Comparison of ENCODE assay signal across 1 cellular context in the genomic region with DNA sequence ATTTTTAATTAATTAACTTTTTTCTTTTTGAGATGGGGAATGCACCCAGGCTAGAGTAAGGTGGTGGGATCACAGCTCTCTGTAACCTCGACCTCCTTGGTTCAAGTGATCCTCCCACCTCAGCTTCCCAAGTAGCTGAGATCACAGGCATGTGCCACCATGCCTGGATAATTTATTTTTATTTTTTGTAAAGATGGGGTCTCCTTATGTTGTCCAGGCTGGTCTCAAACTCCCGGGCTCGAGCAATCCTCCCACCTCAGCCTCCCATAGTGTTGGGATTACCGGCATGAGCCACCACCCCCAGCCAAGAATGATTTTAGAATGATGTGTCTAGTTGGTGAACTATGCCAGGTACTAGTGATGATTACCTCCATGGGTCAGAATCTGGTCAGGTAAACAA.
TF ChIP-seq lines count a peak whose summit lies in the region.

No MANE protein-coding gene starts in this region.

TF ChIP-seq in HepG2, 621 proteins besides CTCF, POLR2A, EP300 and RAD21 (continues in another document):
- TF ChIP-seq, protein P1, sequence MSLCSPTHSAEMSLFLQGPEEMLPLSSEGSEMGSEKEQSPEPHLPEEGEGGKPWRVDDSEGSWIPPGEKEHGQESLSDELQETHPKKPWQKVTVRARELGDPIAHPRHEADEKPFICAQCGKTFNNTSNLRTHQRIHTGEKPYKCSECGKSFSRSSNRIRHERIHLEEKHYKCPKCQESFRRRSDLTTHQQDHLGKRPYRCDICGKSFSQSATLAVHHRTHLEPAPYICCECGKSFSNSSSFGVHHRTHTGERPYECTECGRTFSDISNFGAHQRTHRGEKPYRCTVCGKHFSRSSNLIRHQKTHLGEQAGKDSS (CRISPR knock-in tag; IDR thresholded peaks at IDR 0.05; ENCODE audit: borderline replicate concordance, low read depth): no peak
- no peak for TF ChIP-seq HHEX (CRISPR knock-in tag; IDR thresholded peaks at IDR 0.05)
- no peak for TF ChIP-seq ERF (CRISPR knock-in tag; IDR thresholded peaks at IDR 0.05)
- no peak for TF ChIP-seq PAWR (CRISPR knock-in tag; IDR thresholded peaks at IDR 0.05; ENCODE audit: borderline replicate concordance)
- TF ChIP-seq SYNCRIP (IDR thresholded peaks at IDR 0.05; ENCODE audit: insufficient read depth, low read depth, low read length): no peak
- TF ChIP-seq ADNP (CRISPR knock-in tag; IDR thresholded peaks at IDR 0.05): no peak
- TF ChIP-seq CSRNP2 (CRISPR knock-in tag; conservative IDR thresholded peaks at IDR 0.05; ENCODE audit: low read depth): no peak
- no peak for TF ChIP-seq ZNF670 (CRISPR knock-in tag; IDR thresholded peaks at IDR 0.05; ENCODE audit: borderline replicate concordance)
- TF ChIP-seq AHR (CRISPR knock-in tag; IDR thresholded peaks at IDR 0.05): no peak
- no peak for TF ChIP-seq PHF5A (CRISPR knock-in tag; IDR thresholded peaks at IDR 0.05; ENCODE audit: low read depth, unreplicated experiment)
- TF ChIP-seq, protein P2, sequence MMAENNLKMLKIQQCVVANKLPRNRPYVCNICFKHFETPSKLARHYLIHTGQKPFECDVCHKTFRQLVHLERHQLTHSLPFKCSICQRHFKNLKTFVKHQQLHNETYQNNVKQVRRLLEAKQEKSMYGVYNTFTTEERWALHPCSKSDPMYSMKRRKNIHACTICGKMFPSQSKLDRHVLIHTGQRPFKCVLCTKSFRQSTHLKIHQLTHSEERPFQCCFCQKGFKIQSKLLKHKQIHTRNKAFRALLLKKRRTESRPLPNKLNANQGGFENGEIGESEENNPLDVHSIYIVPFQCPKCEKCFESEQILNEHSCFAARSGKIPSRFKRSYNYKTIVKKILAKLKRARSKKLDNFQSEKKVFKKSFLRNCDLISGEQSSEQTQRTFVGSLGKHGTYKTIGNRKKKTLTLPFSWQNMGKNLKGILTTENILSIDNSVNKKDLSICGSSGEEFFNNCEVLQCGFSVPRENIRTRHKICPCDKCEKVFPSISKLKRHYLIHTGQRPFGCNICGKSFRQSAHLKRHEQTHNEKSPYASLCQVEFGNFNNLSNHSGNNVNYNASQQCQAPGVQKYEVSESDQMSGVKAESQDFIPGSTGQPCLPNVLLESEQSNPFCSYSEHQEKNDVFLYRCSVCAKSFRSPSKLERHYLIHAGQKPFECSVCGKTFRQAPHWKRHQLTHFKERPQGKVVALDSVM (CRISPR knock-in tag; IDR thresholded peaks at IDR 0.05): 0 out of 2 replicates have a peak, but pooled peaks have one; percentile 16
- TF ChIP-seq ZNF18 (CRISPR knock-in tag; IDR thresholded peaks at IDR 0.05; ENCODE audit: insufficient replicate concordance): no peak
- no peak for TF ChIP-seq ZNF256 (CRISPR knock-in tag; conservative IDR thresholded peaks at IDR 0.05)
- TF ChIP-seq, protein P3, sequence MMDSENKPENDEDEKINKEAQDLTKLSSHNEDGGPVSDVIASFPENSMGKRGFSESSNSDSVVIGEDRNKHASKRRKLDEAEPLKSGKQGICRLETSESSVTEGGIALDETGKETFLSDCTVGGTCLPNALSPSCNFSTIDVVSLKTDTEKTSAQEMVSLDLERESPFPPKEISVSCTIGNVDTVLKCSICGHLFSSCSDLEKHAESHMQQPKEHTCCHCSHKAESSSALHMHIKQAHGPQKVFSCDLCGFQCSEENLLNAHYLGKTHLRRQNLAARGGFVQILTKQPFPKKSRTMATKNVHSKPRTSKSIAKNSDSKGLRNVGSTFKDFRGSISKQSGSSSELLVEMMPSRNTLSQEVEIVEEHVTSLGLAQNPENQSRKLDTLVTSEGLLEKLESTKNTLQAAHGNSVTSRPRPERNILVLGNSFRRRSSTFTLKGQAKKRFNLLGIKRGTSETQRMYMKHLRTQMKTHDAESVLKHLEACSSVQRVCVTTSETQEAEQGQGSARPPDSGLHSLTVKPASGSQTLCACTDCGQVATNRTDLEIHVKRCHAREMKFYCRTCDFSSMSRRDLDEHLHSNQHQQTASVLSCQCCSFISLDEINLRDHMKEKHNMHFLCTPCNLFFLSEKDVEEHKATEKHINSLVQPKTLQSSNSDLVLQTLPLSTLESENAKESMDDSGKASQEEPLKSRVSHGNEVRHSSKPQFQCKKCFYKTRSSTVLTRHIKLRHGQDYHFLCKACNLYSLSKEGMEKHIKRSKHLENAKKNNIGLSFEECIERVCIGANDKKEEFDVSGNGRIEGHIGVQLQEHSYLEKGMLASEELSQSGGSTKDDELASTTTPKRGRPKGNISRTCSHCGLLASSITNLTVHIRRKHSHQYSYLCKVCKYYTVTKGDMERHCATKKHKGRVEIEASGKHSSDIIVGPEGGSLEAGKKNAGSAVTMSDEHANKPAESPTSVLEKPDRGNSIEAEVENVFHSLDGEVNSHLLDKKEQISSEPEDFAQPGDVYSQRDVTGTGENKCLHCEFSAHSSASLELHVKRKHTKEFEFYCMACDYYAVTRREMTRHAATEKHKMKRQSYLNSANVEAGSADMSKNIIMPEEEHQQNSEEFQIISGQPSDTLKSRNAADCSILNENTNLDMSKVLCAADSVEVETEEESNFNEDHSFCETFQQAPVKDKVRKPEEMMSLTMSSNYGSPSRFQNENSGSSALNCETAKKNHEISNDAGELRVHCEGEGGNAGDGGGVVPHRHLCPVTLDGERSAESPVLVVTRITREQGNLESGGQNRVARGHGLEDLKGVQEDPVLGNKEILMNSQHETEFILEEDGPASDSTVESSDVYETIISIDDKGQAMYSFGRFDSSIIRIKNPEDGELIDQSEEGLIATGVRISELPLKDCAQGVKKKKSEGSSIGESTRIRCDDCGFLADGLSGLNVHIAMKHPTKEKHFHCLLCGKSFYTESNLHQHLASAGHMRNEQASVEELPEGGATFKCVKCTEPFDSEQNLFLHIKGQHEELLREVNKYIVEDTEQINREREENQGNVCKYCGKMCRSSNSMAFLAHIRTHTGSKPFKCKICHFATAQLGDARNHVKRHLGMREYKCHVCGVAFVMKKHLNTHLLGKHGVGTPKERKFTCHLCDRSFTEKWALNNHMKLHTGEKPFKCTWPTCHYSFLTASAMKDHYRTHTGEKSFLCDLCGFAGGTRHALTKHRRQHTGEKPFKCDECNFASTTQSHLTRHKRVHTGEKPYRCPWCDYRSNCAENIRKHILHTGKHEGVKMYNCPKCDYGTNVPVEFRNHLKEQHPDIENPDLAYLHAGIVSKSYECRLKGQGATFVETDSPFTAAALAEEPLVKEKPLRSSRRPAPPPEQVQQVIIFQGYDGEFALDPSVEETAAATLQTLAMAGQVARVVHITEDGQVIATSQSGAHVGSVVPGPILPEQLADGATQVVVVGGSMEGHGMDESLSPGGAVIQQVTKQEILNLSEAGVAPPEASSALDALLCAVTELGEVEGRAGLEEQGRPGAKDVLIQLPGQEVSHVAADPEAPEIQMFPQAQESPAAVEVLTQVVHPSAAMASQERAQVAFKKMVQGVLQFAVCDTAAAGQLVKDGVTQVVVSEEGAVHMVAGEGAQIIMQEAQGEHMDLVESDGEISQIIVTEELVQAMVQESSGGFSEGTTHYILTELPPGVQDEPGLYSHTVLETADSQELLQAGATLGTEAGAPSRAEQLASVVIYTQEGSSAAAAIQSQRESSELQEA (CRISPR knock-in tag; IDR thresholded peaks at IDR 0.05; ENCODE audit: not compliant biosample characterization): no peak
- no peak for TF ChIP-seq HDAC6 (IDR thresholded peaks at IDR 0.05; ENCODE audit: low read depth, low read length)
- TF ChIP-seq, protein P4, sequence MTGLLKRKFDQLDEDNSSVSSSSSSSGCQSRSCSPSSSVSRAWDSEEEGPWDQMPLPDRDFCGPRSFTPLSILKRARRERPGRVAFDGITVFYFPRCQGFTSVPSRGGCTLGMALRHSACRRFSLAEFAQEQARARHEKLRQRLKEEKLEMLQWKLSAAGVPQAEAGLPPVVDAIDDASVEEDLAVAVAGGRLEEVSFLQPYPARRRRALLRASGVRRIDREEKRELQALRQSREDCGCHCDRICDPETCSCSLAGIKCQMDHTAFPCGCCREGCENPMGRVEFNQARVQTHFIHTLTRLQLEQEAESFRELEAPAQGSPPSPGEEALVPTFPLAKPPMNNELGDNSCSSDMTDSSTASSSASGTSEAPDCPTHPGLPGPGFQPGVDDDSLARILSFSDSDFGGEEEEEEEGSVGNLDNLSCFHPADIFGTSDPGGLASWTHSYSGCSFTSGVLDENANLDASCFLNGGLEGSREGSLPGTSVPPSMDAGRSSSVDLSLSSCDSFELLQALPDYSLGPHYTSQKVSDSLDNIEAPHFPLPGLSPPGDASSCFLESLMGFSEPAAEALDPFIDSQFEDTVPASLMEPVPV (CRISPR knock-in tag; IDR thresholded peaks at IDR 0.05): no peak
- TF ChIP-seq TEAD2 (CRISPR knock-in tag; IDR thresholded peaks at IDR 0.05): no peak
- no peak for TF ChIP-seq ZNF776 (CRISPR knock-in tag; IDR thresholded peaks at IDR 0.05)
- TF ChIP-seq ZNF878 (CRISPR knock-in tag; IDR thresholded peaks at IDR 0.05): no peak
- TF ChIP-seq SUZ12 (IDR thresholded peaks at IDR 0.05; ENCODE audit: low read depth, low read length): no peak
- TF ChIP-seq, protein P5, sequence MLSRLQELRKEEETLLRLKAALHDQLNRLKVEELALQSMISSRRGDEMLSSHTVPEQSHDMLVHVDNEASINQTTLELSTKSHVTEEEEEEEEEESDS (CRISPR knock-in tag; IDR thresholded peaks at IDR 0.05; ENCODE audit: borderline replicate concordance): no peak
- TF ChIP-seq ZNF570 (CRISPR knock-in tag; IDR thresholded peaks at IDR 0.05; ENCODE audit: borderline replicate concordance): no peak
- TF ChIP-seq ZBTB49 (CRISPR knock-in tag; IDR thresholded peaks at IDR 0.05; ENCODE audit: borderline replicate concordance): no peak
- TF ChIP-seq, protein P6, sequence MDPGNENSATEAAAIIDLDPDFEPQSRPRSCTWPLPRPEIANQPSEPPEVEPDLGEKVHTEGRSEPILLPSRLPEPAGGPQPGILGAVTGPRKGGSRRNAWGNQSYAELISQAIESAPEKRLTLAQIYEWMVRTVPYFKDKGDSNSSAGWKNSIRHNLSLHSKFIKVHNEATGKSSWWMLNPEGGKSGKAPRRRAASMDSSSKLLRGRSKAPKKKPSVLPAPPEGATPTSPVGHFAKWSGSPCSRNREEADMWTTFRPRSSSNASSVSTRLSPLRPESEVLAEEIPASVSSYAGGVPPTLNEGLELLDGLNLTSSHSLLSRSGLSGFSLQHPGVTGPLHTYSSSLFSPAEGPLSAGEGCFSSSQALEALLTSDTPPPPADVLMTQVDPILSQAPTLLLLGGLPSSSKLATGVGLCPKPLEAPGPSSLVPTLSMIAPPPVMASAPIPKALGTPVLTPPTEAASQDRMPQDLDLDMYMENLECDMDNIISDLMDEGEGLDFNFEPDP (CRISPR knock-in tag; conservative IDR thresholded peaks at IDR 0.05): 0 out of 2 replicates have a peak, but pooled peaks have one; percentile 72
- no peak for TF ChIP-seq FOXP1 (IDR thresholded peaks at IDR 0.05)
- TF ChIP-seq FOXP1 (CRISPR knock-in tag; IDR thresholded peaks at IDR 0.05): no peak
- no peak for TF ChIP-seq SRF (IDR thresholded peaks at IDR 0.05; ENCODE audit: low read depth, low read length)
- TF ChIP-seq ZNF34 (CRISPR knock-in tag; IDR thresholded peaks at IDR 0.05; ENCODE audit: borderline replicate concordance): 0 out of 2 replicates have a peak, but pooled peaks have one; percentile 50
- 0 out of 2 replicates have a peak, but pooled peaks have one; percentile 25 for TF ChIP-seq ZNF773 (CRISPR knock-in tag; IDR thresholded peaks at IDR 0.05; ENCODE audit: borderline replicate concordance)
- no peak for TF ChIP-seq ZNF205 (CRISPR knock-in tag; IDR thresholded peaks at IDR 0.05)
- TF ChIP-seq NFYB (CRISPR knock-in tag; IDR thresholded peaks at IDR 0.05): no peak
- TF ChIP-seq ATF4 (CRISPR knock-in tag; IDR thresholded peaks at IDR 0.05): 0 out of 4 replicates have a peak, but pooled peaks of 1 of the 2 experiments have one; percentile 17
- TF ChIP-seq RBAK (CRISPR knock-in tag; IDR thresholded peaks at IDR 0.05): no peak
